In the genomic region with DNA sequence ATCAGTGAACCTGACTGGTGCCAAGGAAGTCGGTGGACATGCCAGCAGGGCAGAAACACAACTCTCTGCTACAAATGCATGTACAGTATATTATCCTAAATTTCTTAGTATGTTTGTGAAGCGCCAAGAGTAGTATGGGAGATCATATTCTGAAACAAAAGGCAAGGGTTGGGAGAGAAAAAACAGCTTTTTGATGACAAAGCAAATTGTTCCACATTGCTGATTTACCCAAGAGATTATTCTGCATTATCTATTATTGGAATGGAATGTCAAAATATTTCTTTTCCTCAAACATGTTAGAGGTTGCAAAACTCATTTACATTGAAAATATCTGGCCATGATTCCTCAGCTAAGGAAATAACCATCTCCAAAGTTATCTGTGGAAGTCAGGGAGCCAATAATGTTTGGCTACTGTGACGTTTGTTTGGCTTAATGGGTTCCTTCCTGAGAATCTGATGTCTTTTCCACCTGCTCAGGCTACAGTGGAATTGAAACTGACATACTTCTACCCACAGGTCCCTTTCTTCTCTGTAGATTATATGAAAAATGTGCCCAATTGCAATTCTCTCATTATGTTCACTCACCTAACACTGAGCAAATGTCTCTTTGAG, we compare ENCODE assay signal across 2 cellular contexts.
TF ChIP-seq lines count a peak whose summit lies in the region.

No MANE protein-coding gene starts in this region.

TF ChIP-seq in A549, 52 proteins besides CTCF, POLR2A, EP300 and RAD21:
- TF ChIP-seq MYC (IDR thresholded peaks at IDR 0.05; ENCODE audit: borderline replicate concordance, low read length) (no peak), MAFK (IDR thresholded peaks at IDR 0.05; ENCODE audit: partially characterized antibody) (peak; percentile 80)

TF ChIP-seq in IMR-90, 13 proteins besides CTCF, POLR2A, EP300 and RAD21:
- TF ChIP-seq MXI1 (IDR thresholded peaks at IDR 0.05; ENCODE audit: borderline replicate concordance, low read depth, low read length), result no peak
- no peak for TF ChIP-seq RFX5 (IDR thresholded peaks at IDR 0.05; ENCODE audit: low read depth, low read length)
- TF ChIP-seq NFE2L2 (IDR thresholded peaks at IDR 0.05; ENCODE audit: low read depth, low read length), result no peak
- no peak for TF ChIP-seq RCOR1 (IDR thresholded peaks at IDR 0.05; ENCODE audit: insufficient replicate concordance, low read length)
- TF ChIP-seq FOS (IDR thresholded peaks at IDR 0.05; ENCODE audit: low read depth, low read length), result no peak
- TF ChIP-seq MAFK (IDR thresholded peaks at IDR 0.05; ENCODE audit: low read depth, low read length), result peak; percentile 86
TF ChIP-seq in IMR-90: peak in this region for 1.
